In genomic region chr7:142828101-142828500, GRCh38 we compare ENCODE assay signal across 22 cellular contexts. TPM values are rescaled to one million over a fixed set of nuclear protein-coding genes. Genes with fewer than 3 reads are reported as not detected.
DNase-seq lines count a peak whose midpoint lies in the region; ATAC-seq and TF ChIP-seq lines count a peak whose summit lies in the region.
"Had no signal": no experiment of that assay in that cellular context is flagged by ENCODE, and none has a peak within 500 bp of the region (broad histone marks: within the 10 kb centered on the region; RNA-seq: fewer than 3 reads in every experiment).

No MANE protein-coding gene starts in this region.

- no peak overlapping the region for H3K27ac ChIP-seq in prostate gland
- H3K27ac ChIP-seq in brain microvascular endothelial cell = no peak overlapping the region
- H3K27ac ChIP-seq: GM23248, Peyer's patch, SK-N-MC had no signal

- no peak for TF ChIP-seq POLR2A in prostate gland (IDR thresholded peaks at IDR 0.05)

- no peak overlapping the region for H3K27ac Mint-ChIP-seq in activated naive CD4-positive, alpha-beta T cell treated with anti-CD3 and anti-CD28 coated beads, Interleukin-2, amount 50 U/mL, for 72 hours
- H3K27ac Mint-ChIP-seq: CD14-positive monocyte, T-cell had no signal

- no peaks in the 10 kb centered on the region for H3K4me1 ChIP-seq in prostate gland (replicated peaks)
- H3K4me1 ChIP-seq: Peyer's patch had no signal

- intact Hi-C loops in prostate gland (cut with DNase I) = no loop called here

- peak; percentile 46 to 49 for ATAC-seq in activated naive CD4-positive, alpha-beta T cell treated with anti-CD3 and anti-CD28 coated beads, Interleukin-2, amount 50 U/mL, for 72 hours
- ATAC-seq in GM19351 (IDR thresholded peaks at IDR 0.05; ENCODE audit: unreplicated experiment) = no peak
- no peak for ATAC-seq in HG02763 (IDR thresholded peaks at IDR 0.05; ENCODE audit: unreplicated experiment)
- ATAC-seq: Right ventricle myocardium inferior, T-cell had no signal

- H3K9me3 ChIP-seq in prostate gland = no peaks in the 10 kb centered on the region
- H3K9me3 ChIP-seq: Peyer's patch had no signal

- H3K36me3 Mint-ChIP-seq in activated naive CD4-positive, alpha-beta T cell treated with anti-CD3 and anti-CD28 coated beads, Interleukin-2, amount 50 U/mL, for 72 hours = peaks cover 0 to 5% of the 10 kb centered on the region in 2 donors
- H3K36me3 Mint-ChIP-seq: CD14-positive monocyte had no signal

- in situ Hi-C loops in brain microvascular endothelial cell (cut with HindIII; ENCODE audit: low pct_ligation_motif_present, low sequenced_read_pairs) = no loop called here

- no peak for DNase-seq in activated naive CD4-positive, alpha-beta T cell treated with anti-CD3 and anti-CD28 coated beads, Interleukin-2, amount 50 U/mL, for 72 hours (ENCODE audit: low spot score in 2 of 2)
- no peak for DNase-seq in activated naive CD4-positive, alpha-beta T cell (lab: John Stamatoyannopoulos, UW)
- DNase-seq in HT-29 (ENCODE audit: low spot score) (peak; percentile 70), SW480 (ENCODE audit: low spot score) (peak; percentile 42), prostate gland (ENCODE audit: low spot score) (peak; percentile 33), brain microvascular endothelial cell (no peak)
- DNase-seq: ACHN, AML-193, GM23248, IMR-90, Kasumi-1, NCI-H1436, NCI-H2029, NCI-H510A treated with DMSO at 0.1 percent for 48 hours, NCI-H82, Peyer's patch, T-cell had no signal

- H3K9me3 Mint-ChIP-seq in activated naive CD4-positive, alpha-beta T cell treated with anti-CD3 and anti-CD28 coated beads, Interleukin-2, amount 50 U/mL, for 72 hours = peaks cover 3 to 4% of the 10 kb centered on the region in 2 donors

- H3K36me3 ChIP-seq in prostate gland = no peaks in the 10 kb centered on the region
- H3K36me3 ChIP-seq in brain microvascular endothelial cell (replicated peaks) = no peaks in the 10 kb centered on the region
- H3K36me3 ChIP-seq: Peyer's patch had no signal

- TF ChIP-seq CTCF in prostate gland (IDR thresholded peaks at IDR 0.05) (no peak), brain microvascular endothelial cell (IDR thresholded peaks at IDR 0.05; ENCODE audit: low read depth, low read length, missing control alignments) (no peak)

- no peak overlapping the region for H3K4me3 ChIP-seq in prostate gland
- H3K4me3 ChIP-seq in brain microvascular endothelial cell (ENCODE audit: low read depth, low read length) = no peak overlapping the region
- H3K4me3 ChIP-seq: GM23248, Peyer's patch, SK-N-MC had no signal

- WGBS in prostate gland = 3% methylated on average over 1 of the region's 1 CpG

- H3K27me3 ChIP-seq in prostate gland (replicated peaks; ENCODE audit: insufficient read depth) (no peaks in the 10 kb centered on the region), brain microvascular endothelial cell (replicated peaks) (no peaks in the 10 kb centered on the region)
- H3K27me3 ChIP-seq: Peyer's patch had no signal

RNA-seq across cellular contexts. Expression of gene EPHB6, which starts 26.8 kb away (rescaled TPM):
- 10 to 100 TPM; 16.0 to 32.8 TPM for total RNA-seq in activated naive CD4-positive, alpha-beta T cell treated with anti-CD3 and anti-CD28 coated beads, Interleukin-2, amount 50 U/mL, for 72 hours
- total RNA-seq in HT-29 (2014; rRNA removed; shearing (Covaris generic)) = 35.9 and 45.9 TPM in 2 replicates
- total RNA-seq in prostate gland = 100 to 1,000 TPM in 1 of 2 donors, 10 to 100 TPM in 1; 98.1 to 122 TPM

RNA-seq across cellular contexts. Expression of gene PRSS2, which starts 57.3 kb away (rescaled TPM):
- total RNA-seq in activated naive CD4-positive, alpha-beta T cell treated with anti-CD3 and anti-CD28 coated beads, Interleukin-2, amount 50 U/mL, for 72 hours = under 1 TPM in 1 of 2 donors, not detected in 1; 0.82 TPM
- 0.79 and 1.3 TPM in 2 replicates for total RNA-seq in HT-29 (2014; rRNA removed; shearing (Covaris generic))
- total RNA-seq in prostate gland = not detected
- total RNA-seq: GM23248, IMR-90, Right ventricle myocardium inferior had no signal

RNA-seq across cellular contexts. Expression of gene TRPV6, which starts 57.4 kb away (rescaled TPM):
- under 1 TPM in 1 of 2 donors, not detected in 1; 0.09 TPM for total RNA-seq in activated naive CD4-positive, alpha-beta T cell treated with anti-CD3 and anti-CD28 coated beads, Interleukin-2, amount 50 U/mL, for 72 hours
- total RNA-seq in HT-29 (2014; rRNA removed; shearing (Covaris generic)) = 0.55 and 0.56 TPM in 2 replicates
- total RNA-seq in prostate gland = 10 to 100 TPM; 47.0 to 82.0 TPM
- total RNA-seq: GM23248, IMR-90, Right ventricle myocardium inferior, T-cell had no signal

Comparison
In these comparisons a context has a peak if more than half of its experiments do, and no peak if none do; other contexts are left out.
1. ATAC-seq: peak in activated naive CD4-positive, alpha-beta T cell treated with anti-CD3 and anti-CD28 coated beads, Interleukin-2, amount 50 U/mL, for 72 hours (2 of 2); none in GM19351 (single experiment) and HG02763 (single experiment).
2. DNase-seq: peak in HT-29 (single experiment), SW480 (single experiment) and prostate gland (single experiment); none in activated naive CD4-positive, alpha-beta T cell treated with anti-CD3 and anti-CD28 coated beads, Interleukin-2, amount 50 U/mL, for 72 hours (0 of 2), activated naive CD4-positive, alpha-beta T cell (0 of 4) and brain microvascular endothelial cell (single experiment).
3. RNA of gene TRPV6, which starts 57.4 kb away (total RNA-seq): 47.0 to 82.0 TPM in prostate gland; 0.55 to 0.56 TPM in HT-29 and 0.09 TPM in activated naive CD4-positive, alpha-beta T cell treated with anti-CD3 and anti-CD28 coated beads, Interleukin-2, amount 50 U/mL, for 72 hours; every median in the first group is over 10 times any median in the second.